20 cellular contexts compared by ENCODE assay signal in the genomic region with DNA sequence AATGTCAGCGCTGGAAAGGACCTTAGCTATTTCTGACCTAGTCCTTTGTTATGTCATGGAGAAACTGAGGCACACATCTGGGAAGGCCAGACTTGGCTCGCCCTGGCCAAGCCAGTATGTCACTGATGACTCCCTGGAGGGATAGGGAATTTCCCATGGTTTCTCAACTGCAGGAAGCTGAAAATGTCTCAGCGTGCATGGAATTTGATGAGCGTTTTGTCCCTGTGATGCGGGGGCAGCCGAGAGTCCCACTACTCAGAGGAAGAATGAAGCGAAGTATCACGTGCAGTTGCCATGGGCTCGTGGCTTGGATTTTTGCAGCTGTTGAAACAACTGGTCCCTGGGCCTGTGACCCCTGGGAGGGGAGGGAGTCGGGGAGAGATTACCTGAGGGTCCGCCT. TPM values are rescaled to one million over a fixed set of nuclear protein-coding genes. Genes with fewer than 3 reads are reported as not detected.
DNase-seq lines count a peak whose midpoint lies in the region; ATAC-seq and TF ChIP-seq lines count a peak whose summit lies in the region.
"Had no signal": no experiment of that assay in that cellular context is flagged by ENCODE, and none has a peak within 500 bp of the region (broad histone marks: within the 10 kb centered on the region; RNA-seq: fewer than 3 reads in every experiment).

No MANE protein-coding gene starts in this region.

- no peaks in the 10 kb centered on the region for H3K36me3 Mint-ChIP-seq in T-helper 17 cell (ENCODE audit: low read depth)
- H3K36me3 Mint-ChIP-seq: T-cell had no signal

- TF ChIP-seq CTCF in mammary epithelial cell (conservative IDR thresholded peaks at IDR 0.05 in 1 of 2, IDR thresholded peaks at IDR 0.05 in 1 of 2; ENCODE audit: extremely low read depth in 1 of 2, insufficient read depth in 1 of 2, low read depth in 1 of 2, low read length in 2 of 2) = no peak

- peak overlapping the region; percentile 85 for H3K27ac ChIP-seq in ACC112 (ENCODE audit: low read depth, low read length)
- no peak overlapping the region for H3K27ac ChIP-seq in mammary epithelial cell (ENCODE audit: insufficient read depth, low read depth, low read length)
- H3K27ac ChIP-seq: C4-2B, lower lobe of right lung, upper lobe of right lung had no signal

- H3K27ac Mint-ChIP-seq in T-helper 17 cell = no peak overlapping the region
- H3K27ac Mint-ChIP-seq: activated CD4-positive, alpha-beta T cell treated with anti-CD3 and anti-CD28 coated beads for 36 hours; T-cell had no signal

- DNase-seq in HCEC 1CT (peak; percentile 52), mammary epithelial cell (peak; percentile 72), left kidney (ENCODE audit: low read depth, low spot score) (peak; percentile 13), DMS79 (lab: John Stamatoyannopoulos, UW) (no peak), dedifferentiated amniotic fluid mesenchymal stem cell (ENCODE audit: extremely low spot score) (no peak), T-helper 17 cell (no peak), pons (ENCODE audit: low spot score) (no peak)
- DNase-seq: activated CD4-positive, alpha-beta T cell treated with anti-CD3 and anti-CD28 coated beads for 36 hours; activated T-cell treated with anti-CD3 and anti-CD28 coated beads, Interleukin-2, amount 50 U/mL, for 4 hours; anterior cingulate cortex; GOT3; hypothalamus; lower lobe of right lung; NCI-H1092 treated with DMSO at 0.1 percent for 48 hours; NCI-H345; nucleus accumbens; T-cell; upper lobe of right lung had no signal

- no peak overlapping the region for H3K4me3 ChIP-seq in ACC112 (ENCODE audit: low read depth, low read length)
- H3K4me3 ChIP-seq in mammary epithelial cell (replicated peaks in 1 of 3; ENCODE audit: insufficient read depth in 1 of 3, low read depth in 2 of 3, low read length in 3 of 3) = no peak overlapping the region
- H3K4me3 ChIP-seq: lower lobe of right lung, upper lobe of right lung had no signal

- CTCF ChIA-PET in mammary epithelial cell (lab: Charles Lee; ENCODE audit: low non-redundant PET) = no interaction called here

- H3K4me3 Mint-ChIP-seq in T-helper 17 cell = no peak overlapping the region
- H3K4me3 Mint-ChIP-seq: activated CD4-positive, alpha-beta T cell treated with anti-CD3 and anti-CD28 coated beads for 36 hours; activated T-cell treated with anti-CD3 and anti-CD28 coated beads, Interleukin-2, amount 50 U/mL, for 4 hours; T-cell had no signal

- peaks cover 2% of the 10 kb centered on the region for H3K4me1 Mint-ChIP-seq in T-helper 17 cell
- H3K4me1 Mint-ChIP-seq: activated CD4-positive, alpha-beta T cell treated with anti-CD3 and anti-CD28 coated beads for 36 hours had no signal

- intact Hi-C loops in mammary epithelial cell (cut with micrococcal nuclease) = no loop called here

- no peak for ATAC-seq in T-helper 17 cell
- ATAC-seq: activated CD4-positive, alpha-beta T cell treated with anti-CD3 and anti-CD28 coated beads for 36 hours; activated T-cell treated with anti-CD3 and anti-CD28 coated beads, Interleukin-2, amount 50 U/mL, for 4 hours; lower lobe of right lung; T-cell; upper lobe of right lung had no signal

- H3K79me2 ChIP-seq in ACC112 (ENCODE audit: control insufficient read depth, insufficient read depth, low read length, unreplicated experiment) = no peaks in the 10 kb centered on the region
- no peaks in the 10 kb centered on the region for H3K79me2 ChIP-seq in mammary epithelial cell (ENCODE audit: insufficient read depth, low read length)

- 78% methylated on average over 10 of the region's 11 CpGs for WGBS in mammary epithelial cell (ENCODE audit: low coverage, missing lambda C conversion rate)

- BruUV-seq in mammary epithelial cell (replicated peaks; lab: Mats Ljungman, UMichigan) = no TSS peak

- no peaks in the 10 kb centered on the region for H3K9me3 ChIP-seq in mammary epithelial cell (replicated peaks; ENCODE audit: insufficient read depth, low read length)
- no peaks in the 10 kb centered on the region for H3K9me3 ChIP-seq in T-helper 17 cell (ENCODE audit: control insufficient read depth, low read length, poor library complexity, severe bottlenecking)
- H3K9me3 ChIP-seq: lower lobe of right lung, upper lobe of right lung had no signal

- in situ Hi-C loops in mammary epithelial cell (cut with MboI; ENCODE audit: low sequenced_read_pairs in 2 of 2) = no loop called here

- H3K36me3 ChIP-seq in ACC112 (ENCODE audit: insufficient read depth, low read length) = peaks cover 4% of the 10 kb centered on the region; the same call in 1 of the 2 replicates
- H3K36me3 ChIP-seq in mammary epithelial cell (ENCODE audit: insufficient read depth, low read length) = peaks cover 5% of the 10 kb centered on the region
- H3K36me3 ChIP-seq: upper lobe of right lung had no signal

- no peak overlapping the region for H2AFZ ChIP-seq in ACC112 (ENCODE audit: low read length, unreplicated experiment)
- H2AFZ ChIP-seq in mammary epithelial cell (ENCODE audit: low read depth, low read length) = no peak overlapping the region

- no peaks in the 10 kb centered on the region for H4K20me1 ChIP-seq in mammary epithelial cell (ENCODE audit: insufficient read depth, low read length)

- H3K27me3 Mint-ChIP-seq in T-helper 17 cell = no peaks in the 10 kb centered on the region
- H3K27me3 Mint-ChIP-seq: activated CD4-positive, alpha-beta T cell treated with anti-CD3 and anti-CD28 coated beads for 36 hours; T-cell had no signal

- dilution Hi-C loops in mammary epithelial cell (cut with HindIII; ENCODE audit: low sequenced_read_pairs) = no loop called here

- H3K9ac ChIP-seq in mammary epithelial cell (ENCODE audit: insufficient read depth, low read length) = no peak overlapping the region

- H3K27me3 ChIP-seq in ACC112 (ENCODE audit: insufficient read depth, low read length) (no peaks in the 10 kb centered on the region), mammary epithelial cell (ENCODE audit: insufficient read depth, low read length) (no peaks in the 10 kb centered on the region)
- H3K27me3 ChIP-seq: upper lobe of right lung had no signal

- H3K4me1 ChIP-seq in ACC112 (ENCODE audit: control insufficient read depth, insufficient read depth, low read length, unreplicated experiment) (peaks cover 13% of the 10 kb centered on the region), mammary epithelial cell (ENCODE audit: insufficient read depth, low read length) (peaks cover 6% of the 10 kb centered on the region)
- H3K4me1 ChIP-seq: lower lobe of right lung, upper lobe of right lung had no signal

- H3K4me2 ChIP-seq in mammary epithelial cell (ENCODE audit: insufficient read depth, low read depth, low read length) = no peak overlapping the region

RNA-seq across cellular contexts. Expression of a gene that starts 44.8 kb away (rescaled TPM):
- total RNA-seq in mammary epithelial cell (10 to 100 TPM; 34.3 to 37.9 TPM), T-helper 17 cell (10 to 100 TPM in 1 of 2 donors, 1 to 10 TPM in 1; 3.2 to 13.4 TPM)
- 7.2 TPM for polyA plus RNA-seq in mammary epithelial cell
- polyA minus RNA-seq in mammary epithelial cell = 15.3 TPM

Comparison
In these comparisons a context has a peak if more than half of its experiments do, and no peak if none do; other contexts are left out.
1. DNase-seq: peak in HCEC 1CT (single experiment), mammary epithelial cell (single experiment) and left kidney (single experiment); none in DMS79 (single experiment), dedifferentiated amniotic fluid mesenchymal stem cell (single experiment), T-helper 17 cell (0 of 3) and pons (single experiment).